ENCODE assay signal across 15 cellular contexts in the genomic region with DNA sequence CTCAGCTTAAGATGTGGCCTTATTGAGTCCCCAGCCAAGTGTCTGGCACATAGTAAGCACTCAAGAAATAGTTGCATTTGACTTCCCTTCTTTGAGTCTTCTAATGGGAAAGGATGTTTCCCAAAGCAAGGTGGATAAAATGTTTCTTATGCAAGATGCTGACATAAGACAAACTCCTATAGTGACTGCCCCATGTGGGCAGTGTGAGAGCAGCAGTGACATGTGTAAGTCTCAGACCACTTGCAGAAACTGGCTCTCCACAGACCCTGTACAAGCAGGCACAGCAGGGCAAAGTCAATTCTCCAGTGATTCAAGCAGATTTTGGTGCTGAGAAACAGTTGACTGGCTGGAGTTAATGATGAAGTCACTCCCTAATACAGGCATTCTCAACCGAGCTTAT.
"Had no signal": no experiment of that assay in that cellular context is flagged by ENCODE, and none has a peak within 500 bp of the region (broad histone marks: within the 10 kb centered on the region; RNA-seq: fewer than 3 reads in every experiment).

No MANE protein-coding gene starts in this region.

- H3K4me3 ChIP-seq: ascending aorta, dorsolateral prefrontal cortex, left ventricle myocardium inferior, psoas muscle, transverse colon had no signal

- H3K9me3 ChIP-seq: ascending aorta, left ventricle myocardium inferior, psoas muscle, transverse colon had no signal

- H3K36me3 ChIP-seq: ascending aorta, left ventricle myocardium inferior, transverse colon had no signal

- H3K27ac ChIP-seq: ascending aorta, dorsolateral prefrontal cortex, left ventricle myocardium inferior, psoas muscle, transverse colon had no signal

- H3K4me1 ChIP-seq: ascending aorta, psoas muscle, transverse colon had no signal

- DNase-seq: activated CD4-positive, alpha-beta T cell treated with anti-CD3 and anti-CD28 coated beads, Interleukin-2, amount 50 U/mL, for 4 hours; activated CD4-positive, CD25-positive, alpha-beta regulatory T cell treated with anti-CD3 and anti-CD28 coated beads, Interleukin-2, amount 50 U/mL, for 72 hours; activated CD8-positive, alpha-beta memory T cell treated with anti-CD3 and anti-CD28 coated beads, Interleukin-2, amount 10 ng/mL, durations not matched to agents 7 days and 5 days; activated gamma-delta T cell treated with Interleukin-2 at 50 U/mL for 16 hours; activated T-cell treated with anti-CD3 and anti-CD28 coated beads, Interleukin-2, amount 50 U/mL, for 24 hours; dorsolateral prefrontal cortex; left ventricle myocardium inferior; psoas muscle; stimulated activated CD4-positive, alpha-beta T cell treated with anti-CD3 and anti-CD28 coated beads, Interleukin-2, amount 100 ng/mL, for 24 hours; stimulated activated naive CD4-positive, alpha-beta T cell; substantia nigra; transverse colon had no signal

- ATAC-seq: activated CD8-positive, alpha-beta memory T cell treated with anti-CD3 and anti-CD28 coated beads, Interleukin-2, amount 10 ng/mL, durations not matched to agents 7 days and 5 days; esophagus mucosa; psoas muscle; sciatic nerve had no signal

- H3K27me3 ChIP-seq: ascending aorta, transverse colon had no signal
